34 cellular contexts compared by ENCODE assay signal in genomic region chr20:11278461-11278860, GRCh38.
DNase-seq lines count a peak whose midpoint lies in the region; ATAC-seq, FAIRE-seq and TF ChIP-seq lines count a peak whose summit lies in the region.
"Had no signal": no experiment of that assay in that cellular context is flagged by ENCODE, and none has a peak within 500 bp of the region (broad histone marks: within the 10 kb centered on the region; RNA-seq: fewer than 3 reads in every experiment).

No MANE protein-coding gene starts in this region.

- TF ChIP-seq CTCF in MCF 10A (IDR thresholded peaks at IDR 0.05; ENCODE audit: unreplicated experiment) = no peak
- TF ChIP-seq CTCF in breast epithelium (IDR thresholded peaks at IDR 0.05) = no peak
- no peak for TF ChIP-seq CTCF in HepG2 (CRISPR knock-in tag; IDR thresholded peaks at IDR 0.05)
- TF ChIP-seq CTCF in right lobe of liver (IDR thresholded peaks at IDR 0.05) = no peak
- no peak for TF ChIP-seq CTCF in A549 (IDR thresholded peaks at IDR 0.05)
- TF ChIP-seq CTCF in left lung (IDR thresholded peaks at IDR 0.05) = no peak

- ATAC-seq in HepG2 = no peak; the same call in 2 of the 3 replicates
- no peak for ATAC-seq in right lobe of liver
- ATAC-seq in A549 = no peak
- no peak for ATAC-seq in left lung
- ATAC-seq: CD8-positive, alpha-beta T cell had no signal

- TF ChIP-seq EP300 in HepG2 (IDR thresholded peaks at IDR 0.05; ENCODE audit: low read depth in 2 of 2, low read length in 2 of 2) (no peak), HepG2 (CRISPR knock-in tag; IDR thresholded peaks at IDR 0.05; ENCODE audit: borderline replicate concordance) (no peak), A549 (IDR thresholded peaks at IDR 0.05) (no peak)

- H3K4me3 ChIP-seq in breast epithelium (no peak overlapping the region), HepG2 (replicated peaks in 1 of 3; ENCODE audit: insufficient read depth in 1 of 3, low read depth in 2 of 3, low read length in 3 of 3) (no peak overlapping the region), right lobe of liver (no peak overlapping the region), A549 (no peak overlapping the region), left lung (no peak overlapping the region)
- H3K4me3 ChIP-seq: BLaER1; BLaER1 treated with 17β-estradiol and CSF1 and Interleukin-3, amounts not matched to agents 10 nM and 100 nM had no signal

- WGBS in HepG2 (ENCODE audit: low lambda C conversion rate) = 0% methylated on average over 2 of the region's 2 CpGs
- 67% methylated on average over 2 of the region's 2 CpGs for WGBS in right lobe of liver (ENCODE audit: insufficient coverage, low coverage, low lambda C conversion rate, missing lambda C conversion rate)
- WGBS in A549 (ENCODE audit: missing lambda C conversion rate) = 86% methylated on average over 2 of the region's 2 CpGs

- H3K4me3 Mint-ChIP-seq in MCF 10A (ENCODE audit: unreplicated experiment) = no peak overlapping the region
- H3K4me3 Mint-ChIP-seq: B cell; CD14-positive monocyte; CD4-positive, alpha-beta memory T cell; CD4-positive, alpha-beta T cell; CD4-positive, CD25-positive, alpha-beta regulatory T cell; CD8-positive, alpha-beta memory T cell; CD8-positive, alpha-beta T cell had no signal

- CTCF ChIA-PET in MCF 10A (lab: Yijun Ruan, JAX) (interaction anchor here (0.5 to 1.9 kb wide), 7 partner anchors 10 to 725 kb away, joined by 3 to 9 read pairs (median 3); no protein-coding TSS in a partner anchor), HepG2 (lab: Yijun Ruan, JAX; ENCODE audit: low intra/inter-chr PET ratio, low total read pairs) (no interaction called here), A549 (lab: Yijun Ruan, JAX) (interaction anchor here (0.9 to 1.2 kb wide), 3 partner anchors 11 to 1300 kb away, joined by 3 read pairs; no protein-coding TSS in a partner anchor)

- H3K9me3 ChIP-seq in breast epithelium (no peaks in the 10 kb centered on the region), HepG2 (ENCODE audit: low read length) (peaks cover 12% of the 10 kb centered on the region; the same call in 1 of the 2 replicates), right lobe of liver (no peaks in the 10 kb centered on the region), A549 (peaks cover 6% of the 10 kb centered on the region; the same call in 1 of the 3 replicates), left lung (no peaks in the 10 kb centered on the region)
- H3K9me3 ChIP-seq: BE2C, BLaER1, Caco-2 had no signal

- intact Hi-C loops in MCF 10A (cut with micrococcal nuclease) (loop anchor here (10.0 kb wide), 2 partner anchors 354 to 1304 kb away; no protein-coding TSS in a partner anchor), breast epithelium (cut with DNase I; ENCODE audit: low total_unique reads) (no loop called here), HepG2 (cut with micrococcal nuclease; ENCODE audit: unreplicated experiment) (loop anchor here (10.0 kb wide), 3 partner anchors 184 to 844 kb away; partner anchors contain the start of genes MKKS and SLX4IP), right lobe of liver (cut with DNase I) (no loop called here), left lung (cut with DNase I) (loop anchor here in 1 of 2 donors (10.0 kb wide), 1 partner anchor 734 kb away; no protein-coding TSS in a partner anchor)

- H3K4me1 ChIP-seq in breast epithelium (no peaks in the 10 kb centered on the region), HepG2 (ENCODE audit: insufficient read depth, low read length) (no peaks in the 10 kb centered on the region), right lobe of liver (no peaks in the 10 kb centered on the region), A549 (peaks cover 12% of the 10 kb centered on the region), left lung (no peaks in the 10 kb centered on the region)
- H3K4me1 ChIP-seq: BE2C; BLaER1; BLaER1 treated with 17β-estradiol and CSF1 and Interleukin-3, amounts not matched to agents 10 nM and 100 nM had no signal

- POLR2A ChIA-PET in MCF 10A (lab: Yijun Ruan, JAX) (interaction anchor here (1.2 kb wide), 1 partner anchor 607 kb away, joined by 5 read pairs; no protein-coding TSS in a partner anchor), HepG2 (lab: Yijun Ruan, JAX) (no interaction called here), A549 (lab: Yijun Ruan, JAX) (interaction anchor here (0.6 kb wide), 1 partner anchor 1062 kb away, joined by 3 read pairs; no protein-coding TSS in a partner anchor)

- peaks cover 6% of the 10 kb centered on the region for H3K4me1 Mint-ChIP-seq in MCF 10A (ENCODE audit: insufficient read depth, unreplicated experiment)
- H3K4me1 Mint-ChIP-seq: B cell; CD4-positive, alpha-beta memory T cell; CD4-positive, CD25-positive, alpha-beta regulatory T cell; CD8-positive, alpha-beta memory T cell had no signal

- H3K27me3 ChIP-seq in breast epithelium = no peaks in the 10 kb centered on the region
- no peaks in the 10 kb centered on the region for H3K27me3 ChIP-seq in HepG2 (ENCODE audit: control insufficient read depth in 1 of 2, insufficient read depth in 2 of 2, low read length in 2 of 2)
- H3K27me3 ChIP-seq in right lobe of liver = no peaks in the 10 kb centered on the region
- no peaks in the 10 kb centered on the region for H3K27me3 ChIP-seq in left lung
- H3K27me3 ChIP-seq: BLaER1; BLaER1 treated with 17β-estradiol and CSF1 and Interleukin-3, amounts not matched to agents 10 nM and 100 nM had no signal

- H3K27me3 Mint-ChIP-seq in MCF 10A (ENCODE audit: insufficient read depth, unreplicated experiment) = no peaks in the 10 kb centered on the region
- H3K27me3 Mint-ChIP-seq: B cell; CD4-positive, alpha-beta memory T cell; CD4-positive, alpha-beta T cell; CD4-positive, CD25-positive, alpha-beta regulatory T cell; CD8-positive, alpha-beta memory T cell had no signal

- no peak overlapping the region for H3K9ac ChIP-seq in HepG2 (ENCODE audit: insufficient read depth, low read depth, low read length)
- H3K9ac ChIP-seq: BLaER1; BLaER1 treated with 17β-estradiol and CSF1 and Interleukin-3, amounts not matched to agents 10 nM and 100 nM had no signal

- no TSS peak for BruUV-seq in MCF 10A (replicated peaks; lab: Mats Ljungman, UMichigan)
- no TSS peak for BruUV-seq in HepG2 (replicated peaks; lab: Mats Ljungman, UMichigan)

- H3K36me3 ChIP-seq in breast epithelium = no peaks in the 10 kb centered on the region
- H3K36me3 ChIP-seq in HepG2 (replicated peaks in 1 of 2; ENCODE audit: control insufficient read depth in 1 of 2, insufficient read depth in 2 of 2, low read length in 2 of 2) = no peaks in the 10 kb centered on the region
- no peaks in the 10 kb centered on the region for H3K36me3 ChIP-seq in right lobe of liver
- no peaks in the 10 kb centered on the region for H3K36me3 ChIP-seq in left lung
- H3K36me3 ChIP-seq: BE2C; BLaER1; BLaER1 treated with 17β-estradiol and CSF1 and Interleukin-3, amounts not matched to agents 10 nM and 100 nM had no signal

- no peak overlapping the region for H3K27ac ChIP-seq in breast epithelium
- no peak overlapping the region for H3K27ac ChIP-seq in HepG2 (ENCODE audit: extremely low read length, insufficient read depth, low read length)
- H3K27ac ChIP-seq in right lobe of liver = no peak overlapping the region
- H3K27ac ChIP-seq in A549 = no peak overlapping the region
- no peak overlapping the region for H3K27ac ChIP-seq in left lung
- H3K27ac ChIP-seq: 22Rv1; BLaER1; BLaER1 treated with 17β-estradiol and CSF1 and Interleukin-3, amounts not matched to agents 10 nM and 100 nM; C4-2B had no signal

- in situ Hi-C loops in HepG2 (cut with HindIII; ENCODE audit: extremely low pct_ligation_motif_present, low pct_unique_long_range_greater_than_20kb) = no loop called here

- H3K79me2 ChIP-seq in HepG2 (ENCODE audit: insufficient read depth, low read length) = no peaks in the 10 kb centered on the region

- H3K27ac Mint-ChIP-seq in MCF 10A (ENCODE audit: low read depth, unreplicated experiment) = peak overlapping the region; percentile 61
- H3K27ac Mint-ChIP-seq: B cell; CD14-positive monocyte; CD4-positive, alpha-beta memory T cell; CD4-positive, alpha-beta T cell; CD4-positive, CD25-positive, alpha-beta regulatory T cell; CD8-positive, alpha-beta memory T cell; CD8-positive, alpha-beta T cell had no signal

- DNase-seq in MCF 10A (ENCODE audit: unreplicated experiment) (no peak), breast epithelium (ENCODE audit: low spot score in 2 of 2) (no peak), HepG2 (ENCODE audit: low spot score) (no peak), right lobe of liver (no peak), A549 (ENCODE audit: low read depth in 1 of 2, low spot score in 1 of 2) (no peak), left lung (no peak)
- DNase-seq: 8988T; ACHN; AML-193; BE2C; C1 segment of cervical spinal cord; Caco-2; Calu3; CD4-positive, alpha-beta memory T cell; CD4-positive, alpha-beta T cell; CD4-positive, CD25-positive, alpha-beta regulatory T cell; CD8-positive, alpha-beta memory T cell; CD8-positive, alpha-beta T cell; COR-L47; DMS 273 treated with DMSO at 0.1 percent for 48 hours; DMS153; DMS53; DMS79; DMS79 treated with DMSO at 0.1 percent for 48 hours; DND-41; EL had no signal

- no peak overlapping the region for H3K4me2 ChIP-seq in HepG2 (ENCODE audit: low read depth, low read length)
- H3K4me2 ChIP-seq in A549 = no peak overlapping the region
- H3K4me2 ChIP-seq: BLaER1; BLaER1 treated with 17β-estradiol and CSF1 and Interleukin-3, amounts not matched to agents 10 nM and 100 nM had no signal

- no peaks in the 10 kb centered on the region for H3K36me3 Mint-ChIP-seq in MCF 10A (ENCODE audit: insufficient read depth, unreplicated experiment)
- H3K36me3 Mint-ChIP-seq: CD14-positive monocyte; CD4-positive, alpha-beta memory T cell; CD4-positive, CD25-positive, alpha-beta regulatory T cell; CD8-positive, alpha-beta memory T cell; CD8-positive, alpha-beta T cell had no signal

- H2AFZ ChIP-seq in HepG2 (ENCODE audit: low read length) = no peak overlapping the region

- TF ChIP-seq POLR2A in breast epithelium (IDR thresholded peaks at IDR 0.05) (no peak), HepG2 (IDR thresholded peaks at IDR 0.05; ENCODE audit: insufficient read depth in 1 of 2, low read depth in 2 of 2, low read length in 2 of 2) (no peak), right lobe of liver (IDR thresholded peaks at IDR 0.05) (no peak), A549 (IDR thresholded peaks at IDR 0.05; ENCODE audit: low read length) (no peak)

- no peaks in the 10 kb centered on the region for H4K20me1 ChIP-seq in HepG2 (ENCODE audit: insufficient read depth, low read length)
- H4K20me1 ChIP-seq: BLaER1; BLaER1 treated with 17β-estradiol and CSF1 and Interleukin-3, amounts not matched to agents 10 nM and 100 nM had no signal

- TF ChIP-seq RAD21 in HepG2 (CRISPR knock-in tag; IDR thresholded peaks at IDR 0.05) (no peak), A549 (conservative IDR thresholded peaks at IDR 0.05 in 1 of 2, IDR thresholded peaks at IDR 0.05 in 1 of 2) (no peak)

- peaks cover 13% of the 10 kb centered on the region for H3K9me3 Mint-ChIP-seq in MCF 10A (ENCODE audit: unreplicated experiment)
- H3K9me3 Mint-ChIP-seq: CD8-positive, alpha-beta T cell had no signal

- FAIRE-seq in HepG2 (lab: Jason Lieb, UNC) = no peak
- FAIRE-seq in A549 (lab: Jason Lieb, UNC) = no peak
- FAIRE-seq: A204.1, D721Med had no signal

TF ChIP-seq in HepG2, 621 proteins besides CTCF, POLR2A, EP300 and RAD21 (continues in another document):
- peak; percentile 76 for TF ChIP-seq NFE2L2 (IDR thresholded peaks at IDR 0.05; ENCODE audit: low read length)

TF ChIP-seq in A549, 52 proteins besides CTCF, POLR2A, EP300 and RAD21:
- peak; percentile 63 for TF ChIP-seq NFE2L2 (conservative IDR thresholded peaks at IDR 0.05; ENCODE audit: low read length)
- no peak for TF ChIP-seq NPAS2 (CRISPR knock-in tag; IDR thresholded peaks at IDR 0.05; ENCODE audit: borderline replicate concordance)

Comparison
In these comparisons a context has a peak if more than half of its experiments do, and no peak if none do; other contexts are left out.
1. intact Hi-C loops: an anchor here in MCF 10A (10.0 kb wide) and HepG2 (10.0 kb wide); none called in breast epithelium and right lobe of liver.